In genomic region chr20:56760610-56761009, GRCh38 we compare ENCODE assay signal across 24 cellular contexts.
"Had no signal": no experiment of that assay in that cellular context is flagged by ENCODE, and none has a peak within 500 bp of the region (broad histone marks: within the 10 kb centered on the region; RNA-seq: fewer than 3 reads in every experiment).

No MANE protein-coding gene starts in this region.

- H3K27ac ChIP-seq: ascending aorta, KMS-11, PC-9, SJCRH30, SK-N-MC had no signal

- ATAC-seq: activated CD4-positive, alpha-beta T cell treated with anti-CD3 and anti-CD28 coated beads for 36 hours; activated CD8-positive, alpha-beta T cell treated with anti-CD3 and anti-CD28 coated beads, Interleukin-2, amount 10 ng/mL, durations not matched to agents 7 days and 5 days had no signal

- H3K4me3 ChIP-seq: ascending aorta, PC-9, SJCRH30, SK-N-MC had no signal

- DNase-seq: activated CD4-positive, alpha-beta T cell treated with anti-CD3 and anti-CD28 coated beads for 36 hours; activated CD4-positive, alpha-beta T cell treated with anti-CD3 and anti-CD28 coated beads, Interleukin-2, amount 10 ng/mL, durations not matched to agents 7 days and 5 days; activated CD4-positive, alpha-beta T cell treated with anti-CD3 and anti-CD28 coated beads, Interleukin-2, amount 50 U/mL, for 48 hours; activated CD8-positive, alpha-beta T cell treated with anti-CD3 and anti-CD28 coated beads, Interleukin-2, amount 10 ng/mL, durations not matched to agents 7 days and 5 days; activated gamma-delta T cell; activated naive CD4-positive, alpha-beta T cell treated with Interleukin-2 at 50 U/mL for 16 hours; activated naive CD8-positive, alpha-beta T cell treated with anti-CD3 and anti-CD28 coated beads, Interleukin-2, amount 10 ng/mL, durations not matched to agents 7 days and 5 days; activated T-cell treated with anti-CD3 and anti-CD28 coated beads, Interleukin-2, amount 50 U/mL, for 24 hours; amygdala; MM.1S; MV-4-11; NCI-H1092; NCI-H1436 treated with DMSO at 0.1 percent for 48 hours; NCI-H1694 treated with DMSO at 0.1 percent for 48 hours; NCI-H2029; NCI-H510A; NCI-H69; PC-9; SHP77; SJCRH30; T1000 had no signal

- H3K4me1 ChIP-seq: ascending aorta, SJCRH30 had no signal

- H3K27me3 ChIP-seq: ascending aorta had no signal

- H3K36me3 ChIP-seq: ascending aorta, SJCRH30 had no signal

- H3K9me3 ChIP-seq: ascending aorta, SJCRH30 had no signal
